In genomic region chr6:124822118-124822746, GRCh38 we compare ENCODE assay signal across 1 cellular context.
A peak's percentile ranks its signal among the peaks of the same experiment; 100 is the strongest.
TF ChIP-seq lines count a peak whose summit lies in the region.

No MANE protein-coding gene starts in this region.

TF ChIP-seq in HEK293, 187 proteins besides CTCF, POLR2A, EP300 and RAD21 (continued from another document and continues in another):
- TF ChIP-seq PRDM4 (tag by site-specific recombination; IDR thresholded peaks at IDR 0.05) (peak; percentile 95), PRDM1 (tag by site-specific recombination; IDR thresholded peaks at IDR 0.05) (no peak), ZNF639 (tag by site-specific recombination; IDR thresholded peaks at IDR 0.05) (no peak), MZF1 (tag by site-specific recombination; IDR thresholded peaks at IDR 0.05; ENCODE audit: borderline replicate concordance) (peak; percentile 76; the same call in 1 of the 2 replicates), ZNF433 (tag by site-specific recombination; IDR thresholded peaks at IDR 0.05; ENCODE audit: low read depth) (no peak), ZNF140 (tag by site-specific recombination; IDR thresholded peaks at IDR 0.05) (no peak), KLF17 (tag by site-specific recombination; IDR thresholded peaks at IDR 0.05) (no peak), ZNF658 (tag by site-specific recombination; IDR thresholded peaks at IDR 0.05) (no peak), ZNF792 (tag by site-specific recombination; IDR thresholded peaks at IDR 0.05) (no peak), ZNF239 (tag by site-specific recombination; IDR thresholded peaks at IDR 0.05) (no peak), SALL2 (tag by site-specific recombination; IDR thresholded peaks at IDR 0.05; ENCODE audit: borderline replicate concordance) (no peak), ZNF449 (tag by site-specific recombination; IDR thresholded peaks at IDR 0.05) (no peak), ZNF707 (tag by site-specific recombination; IDR thresholded peaks at IDR 0.05) (no peak), KLF1 (tag by site-specific recombination; IDR thresholded peaks at IDR 0.05) (no peak), ZNF362 (tag by site-specific recombination; IDR thresholded peaks at IDR 0.05) (no peak), AEBP2 (tag by site-specific recombination; IDR thresholded peaks at IDR 0.05; ENCODE audit: borderline replicate concordance) (peak; percentile 70; the same call in 1 of the 2 replicates), TRIM28 (IDR thresholded peaks at IDR 0.05; ENCODE audit: borderline replicate concordance, low read length) (0 out of 2 replicates have a peak, but pooled peaks have one; percentile 73), TCF7L2 (IDR thresholded peaks at IDR 0.05; ENCODE audit: borderline replicate concordance, low read depth, low read length) (no peak; the same call in 1 of the 2 replicates), ZNF654 (tag by site-specific recombination; IDR thresholded peaks at IDR 0.05; ENCODE audit: low read depth) (no peak), ZNF311 (tag by site-specific recombination; IDR thresholded peaks at IDR 0.05; ENCODE audit: borderline replicate concordance) (no peak), ZNF138 (tag by site-specific recombination; IDR thresholded peaks at IDR 0.05; ENCODE audit: borderline replicate concordance) (no peak), ZEB2 (tag by site-specific recombination; IDR thresholded peaks at IDR 0.05) (no peak), ZNF585B (tag by site-specific recombination; IDR thresholded peaks at IDR 0.05) (no peak), ZBTB8A (tag by site-specific recombination; IDR thresholded peaks at IDR 0.05) (peak; percentile 63; the same call in 1 of the 2 replicates), ZNF169 (tag by site-specific recombination; IDR thresholded peaks at IDR 0.05) (no peak), ZSCAN5A (tag by site-specific recombination; IDR thresholded peaks at IDR 0.05) (no peak), ZNF600 (tag by site-specific recombination; IDR thresholded peaks at IDR 0.05) (no peak), HOXD13 (CRISPR knock-in tag; IDR thresholded peaks at IDR 0.05; ENCODE audit: borderline replicate concordance) (peak; percentile 48; the same call in 1 of the 2 replicates), ZNF214 (tag by site-specific recombination; IDR thresholded peaks at IDR 0.05; ENCODE audit: borderline replicate concordance) (no peak), INSM2 (tag by site-specific recombination; IDR thresholded peaks at IDR 0.05) (no peak), ZNF692 (tag by site-specific recombination; IDR thresholded peaks at IDR 0.05) (no peak), ZNF18 (tag by site-specific recombination; IDR thresholded peaks at IDR 0.05) (peak; percentile 89), PATZ1 (tag by site-specific recombination; IDR thresholded peaks at IDR 0.05) (no peak), HOXA7 (CRISPR knock-in tag; IDR thresholded peaks at IDR 0.05; ENCODE audit: borderline replicate concordance) (no peak), ZSCAN16 (tag by site-specific recombination; IDR thresholded peaks at IDR 0.05) (peak; percentile 58; the same call in 1 of the 2 replicates), SCRT1 (tag by site-specific recombination; IDR thresholded peaks at IDR 0.05; ENCODE audit: borderline replicate concordance) (no peak), ZNF629 (tag by site-specific recombination; IDR thresholded peaks at IDR 0.05) (no peak)
- TF ChIP-seq, protein P1, sequence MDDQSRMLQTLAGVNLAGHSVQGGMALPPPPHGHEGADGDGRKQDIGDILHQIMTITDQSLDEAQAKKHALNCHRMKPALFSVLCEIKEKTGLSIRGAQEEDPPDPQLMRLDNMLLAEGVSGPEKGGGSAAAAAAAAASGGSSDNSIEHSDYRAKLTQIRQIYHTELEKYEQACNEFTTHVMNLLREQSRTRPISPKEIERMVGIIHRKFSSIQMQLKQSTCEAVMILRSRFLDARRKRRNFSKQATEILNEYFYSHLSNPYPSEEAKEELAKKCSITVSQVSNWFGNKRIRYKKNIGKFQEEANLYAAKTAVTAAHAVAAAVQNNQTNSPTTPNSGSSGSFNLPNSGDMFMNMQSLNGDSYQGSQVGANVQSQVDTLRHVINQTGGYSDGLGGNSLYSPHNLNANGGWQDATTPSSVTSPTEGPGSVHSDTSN (CRISPR knock-in tag; IDR thresholded peaks at IDR 0.05) = no peak
- TF ChIP-seq, protein P2, sequence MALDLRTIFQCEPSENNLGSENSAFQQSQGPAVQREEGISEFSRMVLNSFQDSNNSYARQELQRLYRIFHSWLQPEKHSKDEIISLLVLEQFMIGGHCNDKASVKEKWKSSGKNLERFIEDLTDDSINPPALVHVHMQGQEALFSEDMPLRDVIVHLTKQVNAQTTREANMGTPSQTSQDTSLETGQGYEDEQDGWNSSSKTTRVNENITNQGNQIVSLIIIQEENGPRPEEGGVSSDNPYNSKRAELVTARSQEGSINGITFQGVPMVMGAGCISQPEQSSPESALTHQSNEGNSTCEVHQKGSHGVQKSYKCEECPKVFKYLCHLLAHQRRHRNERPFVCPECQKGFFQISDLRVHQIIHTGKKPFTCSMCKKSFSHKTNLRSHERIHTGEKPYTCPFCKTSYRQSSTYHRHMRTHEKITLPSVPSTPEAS (tag by site-specific recombination; IDR thresholded peaks at IDR 0.05) = 0 out of 2 replicates have a peak, but pooled peaks have one; percentile 14
